17 cellular contexts compared by ENCODE assay signal in genomic region chr10:79097021-79097695, GRCh38. TPM values are rescaled to one million over a fixed set of nuclear protein-coding genes. Genes with fewer than 3 reads are reported as not detected.
DNase-seq lines count a peak whose midpoint lies in the region; ATAC-seq, FAIRE-seq and TF ChIP-seq lines count a peak whose summit lies in the region.
"Had no signal": no experiment of that assay in that cellular context is flagged by ENCODE, and none has a peak within 500 bp of the region (broad histone marks: within the 10 kb centered on the region; RNA-seq: fewer than 3 reads in every experiment).

No MANE protein-coding gene starts in this region.

- intact Hi-C loops in GM12878 (cut with micrococcal nuclease; ENCODE audit: unreplicated experiment): no loop called here
- intact Hi-C loops in kidney (cut with DNase I): no loop called here
- intact Hi-C loops in stomach (cut with DNase I; ENCODE audit: low total_unique reads): no loop called here

- DNase-seq in HFFc6: no peak
- no peak for DNase-seq in GM12878 (ENCODE audit: low read depth, low spot score)
- no peak for DNase-seq in kidney
- no peak for DNase-seq in stomach
- DNase-seq in SW 1271 (lab: John Stamatoyannopoulos, UW): no peak
- no peak for DNase-seq in WERI-Rb-1
- no peak for DNase-seq in urothelium cell line (ENCODE audit: low spot score)
- DNase-seq: activated CD4-positive, CD25-positive, alpha-beta regulatory T cell; activated naive CD4-positive, alpha-beta T cell treated with Interleukin-2 at 50 U/mL for 16 hours; DMS79; Kasumi-1; NCI-H1436 treated with DMSO at 0.1 percent for 48 hours; NCI-H446 treated with DMSO at 0.1 percent for 48 hours; PC-9; stimulated activated naive CD8-positive, alpha-beta T cell treated with anti-CD3 and anti-CD28 coated beads, Interleukin-15, Interleukin-2, amounts not matched to agents 100 U/mL and 50 U/mL, for 24 hours had no signal

- TF ChIP-seq RAD21 in GM12878 (IDR thresholded peaks at IDR 0.05; ENCODE audit: insufficient read depth, low read depth, low read length): no peak

- POLR2A ChIA-PET in GM12878 (lab: Charles Lee): no interaction called here

- H3K27me3 ChIP-seq in GM12878 (replicated peaks in 1 of 2; ENCODE audit: control insufficient read depth in 2 of 2, insufficient read depth in 2 of 2, low read length in 1 of 2) (no peaks in the 10 kb centered on the region), stomach (no peaks in the 10 kb centered on the region), WERI-Rb-1 (ENCODE audit: insufficient read depth, low read depth, severe bottlenecking) (no peaks in the 10 kb centered on the region)

- H3K4me3 ChIP-seq in GM12878 (no peak overlapping the region), kidney (ENCODE audit: low read length in 2 of 2) (no peak overlapping the region), stomach (no peak overlapping the region), WERI-Rb-1 (ENCODE audit: low read depth, low read length) (no peak overlapping the region)
- H3K4me3 ChIP-seq: HAP-1, PC-9 had no signal

- no peak overlapping the region for H3K4me2 ChIP-seq in GM12878 (ENCODE audit: control insufficient read depth, insufficient read depth)
- H3K4me2 ChIP-seq: PC-9 had no signal

- H3K27ac Mint-ChIP-seq in HFFc6: peak overlapping the region; percentile 68

- no peaks in the 10 kb centered on the region for H3K79me2 ChIP-seq in GM12878 (ENCODE audit: control insufficient read depth, insufficient read depth, low read length)

- in situ Hi-C loops in GM12878 (cut with MboI): no loop called here

- CTCF ChIA-PET in GM12878 (lab: Yijun Ruan, JAX): no interaction called here

- peaks cover 42% of the 10 kb centered on the region for H3K4me1 ChIP-seq in GM12878 (ENCODE audit: control insufficient read depth, insufficient read depth, low read length)
- H3K4me1 ChIP-seq in kidney (ENCODE audit: control insufficient read depth in 1 of 2, insufficient read depth in 1 of 2, low read depth in 1 of 2, low read length in 2 of 2): peaks cover 73 to 80% of the 10 kb centered on the region in 2 donors
- H3K4me1 ChIP-seq in stomach: peaks cover 95 to 100% (median 99%) of the 10 kb centered on the region in 4 donors

- peaks cover under 1% of the 10 kb centered on the region; the same call in 1 of the 2 replicates for H4K20me1 ChIP-seq in GM12878 (ENCODE audit: control insufficient read depth, insufficient read depth)

- H3K9me3 ChIP-seq in GM12878 (replicated peaks; ENCODE audit: control insufficient read depth, insufficient read depth, low read length) (no peaks in the 10 kb centered on the region), kidney (ENCODE audit: control insufficient read depth in 1 of 2, low read length in 2 of 2) (no peaks in the 10 kb centered on the region), stomach (no peaks in the 10 kb centered on the region), WERI-Rb-1 (ENCODE audit: severe bottlenecking) (no peaks in the 10 kb centered on the region)
- H3K9me3 ChIP-seq: HAP-1 had no signal

- H3K27me3 Mint-ChIP-seq in HFFc6 (ENCODE audit: insufficient read depth): peaks cover 6% of the 10 kb centered on the region; the same call in 1 of the 2 replicates

- RAD21 ChIA-PET in GM12878 (lab: Charles Lee; ENCODE audit: unreplicated experiment): no interaction called here

- H3K36me3 Mint-ChIP-seq in HFFc6 (ENCODE audit: low read depth): peaks cover 19% of the 10 kb centered on the region; the same call in 1 of the 2 replicates

- H2AFZ ChIP-seq in GM12878 (ENCODE audit: control insufficient read depth, low read depth, low read length): no peak overlapping the region
- H2AFZ ChIP-seq: PC-9 had no signal

- SMC1A ChIA-PET in GM12878 (lab: Charles Lee; ENCODE audit: uncharacterized antibody, unreplicated experiment): no interaction called here

- peaks cover 86% of the 10 kb centered on the region for H3K4me1 Mint-ChIP-seq in HFFc6 (ENCODE audit: low read depth)

- BruUV-seq in GM12878 (replicated peaks; lab: Mats Ljungman, UMichigan): no TSS peak

- FAIRE-seq in GM12878 (lab: Jason Lieb, UNC): no peak
- FAIRE-seq in kidney (lab: Jason Lieb, UNC): no peak
- no peak for FAIRE-seq in urothelium cell line (lab: Jason Lieb, UNC)

- H3K27ac ChIP-seq in GM12878 (ENCODE audit: control insufficient read depth, insufficient read depth) (no peak overlapping the region), kidney (ENCODE audit: low read depth in 2 of 2, low read length in 2 of 2) (peak overlapping the region; percentile 5 to 55), stomach (peak overlapping the region; percentile 25 to 98 (median 89)), WERI-Rb-1 (no peak overlapping the region)
- H3K27ac ChIP-seq: PC-9 had no signal

- no peaks in the 10 kb centered on the region for H3K9me3 Mint-ChIP-seq in HFFc6

- H3K36me3 ChIP-seq in GM12878 (ENCODE audit: control insufficient read depth in 2 of 2, insufficient read depth in 2 of 2, low read length in 1 of 2): no peaks in the 10 kb centered on the region
- H3K36me3 ChIP-seq in kidney (ENCODE audit: control insufficient read depth in 1 of 2, insufficient read depth in 2 of 2, low read length in 2 of 2): no peaks in the 10 kb centered on the region
- H3K36me3 ChIP-seq in stomach: peaks cover 0 to 8% (median 0%) of the 10 kb centered on the region in 4 donors
- H3K36me3 ChIP-seq in WERI-Rb-1: no peaks in the 10 kb centered on the region
- H3K36me3 ChIP-seq: HAP-1 had no signal

- TF ChIP-seq POLR2A in GM12878 (IDR thresholded peaks at IDR 0.05; ENCODE audit: low read depth, low read length): no peak
- TF ChIP-seq POLR2A in stomach (IDR thresholded peaks at IDR 0.05): no peak

- no peak for TF ChIP-seq CTCF in HFFc6 (IDR thresholded peaks at IDR 0.05)
- TF ChIP-seq CTCF in GM12878 (IDR thresholded peaks at IDR 0.05 in 2 of 3, conservative IDR thresholded peaks at IDR 0.05 in 1 of 3; ENCODE audit: control insufficient read depth in 2 of 3, extremely low read depth in 1 of 3, insufficient read depth in 1 of 3, low read depth in 3 of 3, low read length in 3 of 3): no peak
- no peak for TF ChIP-seq CTCF in kidney (IDR thresholded peaks at IDR 0.05; ENCODE audit: borderline replicate concordance, extremely low read depth, insufficient read depth)
- no peak for TF ChIP-seq CTCF in stomach (IDR thresholded peaks at IDR 0.05)
- TF ChIP-seq CTCF in WERI-Rb-1 (IDR thresholded peaks at IDR 0.05; ENCODE audit: low read depth, low read length): no peak

- peak overlapping the region; percentile 13; the same call in 1 of the 2 replicates for H3K4me3 Mint-ChIP-seq in HFFc6

- TF ChIP-seq EP300 in GM12878 (IDR thresholded peaks at IDR 0.05; ENCODE audit: borderline replicate concordance in 1 of 2, control insufficient read depth in 1 of 2, low read depth in 2 of 2, low read length in 2 of 2) (no peak), stomach (IDR thresholded peaks at IDR 0.05) (no peak)

- 54% methylated on average over 10 of the region's 10 CpGs for WGBS in GM12878 (ENCODE audit: insufficient coverage, insufficient replicate concordance, low lambda C conversion rate, missing lambda C conversion rate)
- WGBS in stomach, 5 donors: 40 to 47% (median 45%) methylated on average over 9 to 10 of the region's 10 CpGs

- no peak overlapping the region for H3K9ac ChIP-seq in GM12878 (ENCODE audit: control insufficient read depth, insufficient read depth, low read length)
- peak overlapping the region in 1 of 2 donors; percentile 38 for H3K9ac ChIP-seq in kidney (ENCODE audit: low read length in 2 of 2)

- ATAC-seq in GM12878: no peak
- no peak for ATAC-seq in HG03139 (IDR thresholded peaks at IDR 0.05; ENCODE audit: unreplicated experiment)
- ATAC-seq: stimulated activated naive CD8-positive, alpha-beta T cell treated with anti-CD3 and anti-CD28 coated beads, Interleukin-15, Interleukin-2, amounts not matched to agents 100 U/mL and 50 U/mL, for 24 hours had no signal

TF ChIP-seq in GM12878, 131 proteins besides CTCF, POLR2A, EP300 and RAD21 (continues in another document):
- TF ChIP-seq, protein P1, sequence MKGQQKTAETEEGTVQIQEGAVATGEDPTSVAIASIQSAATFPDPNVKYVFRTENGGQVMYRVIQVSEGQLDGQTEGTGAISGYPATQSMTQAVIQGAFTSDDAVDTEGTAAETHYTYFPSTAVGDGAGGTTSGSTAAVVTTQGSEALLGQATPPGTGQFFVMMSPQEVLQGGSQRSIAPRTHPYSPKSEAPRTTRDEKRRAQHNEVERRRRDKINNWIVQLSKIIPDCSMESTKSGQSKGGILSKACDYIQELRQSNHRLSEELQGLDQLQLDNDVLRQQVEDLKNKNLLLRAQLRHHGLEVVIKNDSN (IDR thresholded peaks at IDR 0.05; ENCODE audit: borderline replicate concordance, extremely low read length, insufficient read depth, low read depth, low read length): peak; percentile 15
- no peak for TF ChIP-seq PAX5 (IDR thresholded peaks at IDR 0.05; ENCODE audit: borderline replicate concordance, low read depth, low read length)
- TF ChIP-seq CEBPB (IDR thresholded peaks at IDR 0.05; ENCODE audit: borderline replicate concordance in 1 of 2, low read depth in 2 of 2, low read length in 2 of 2): no peak
- TF ChIP-seq SIX5 (IDR thresholded peaks at IDR 0.05; ENCODE audit: low read depth, low read length, severe bottlenecking): no peak
- TF ChIP-seq STAT3 (IDR thresholded peaks at IDR 0.05; ENCODE audit: low read depth, low read length): no peak
- TF ChIP-seq FOXK2 (IDR thresholded peaks at IDR 0.05): no peak
- TF ChIP-seq ZNF274 (IDR thresholded peaks at IDR 0.05; ENCODE audit: insufficient read depth, insufficient read length): no peak

RNA-seq across cellular contexts. Expression of gene ZMIZ1, which starts 28.4 kb away (rescaled TPM):
- total RNA-seq in HFFc6 (2021; fragmentation: NEBNext Ultra II Directional; extraction: Animal tissue kit (Norgen Biotek cat#: 25700)): 10 to 100 TPM; 38.6 to 60.3 (median 51.2) TPM
- 58.0 and 59.2 TPM in 2 replicates for total RNA-seq in GM12878 (2013; cell fraction: nucleolus; rRNA removed)
- 11.6 and 15.6 TPM in 2 replicates for total RNA-seq in GM12878 (2014; rRNA removed)
- 8.8 and 9.3 TPM in 2 replicates for total RNA-seq in GM12878 (2014; rRNA removed; fragmentation: Illumina TruSeq; extraction: Trizol)
- total RNA-seq in GM12878 (2021): 76.8 and 82.3 TPM in 2 replicates
- polyA plus RNA-seq in GM12878 (2011; ENCODE audit: low read depth): 13.1 TPM
- 3.8 and 6.2 TPM in 2 replicates for polyA plus RNA-seq in GM12878 (2011; rRNA removed)
- 10.6 and 15.1 TPM in 2 replicates for polyA plus RNA-seq in GM12878 (2011; cell fraction: cytosol; rRNA removed)
- 38.2 and 62.5 TPM in 2 replicates for polyA plus RNA-seq in GM12878 (2011; cell fraction: nucleus; rRNA removed)
- 29.9 and 31.2 TPM in 2 replicates for polyA plus RNA-seq in GM12878 (2012)
- 30.8 and 53.4 TPM in 2 replicates for polyA plus RNA-seq in GM12878 (2014; fragmentation: Illumina TruSeq; extraction: Trizol)
- polyA plus RNA-seq in GM12878 (2014; fragmentation: Nextera tagmentation; extraction: Ambion mirVana): 1 to 10 TPM; 3.1 to 4.5 TPM
- polyA plus RNA-seq in GM12878 (2014; rRNA removed): 25.3 and 42.8 TPM in 2 replicates
- 10 to 100 TPM; 14.6 to 15.3 TPM for polyA plus RNA-seq in GM12878 (2016; fragmentation: Nextera tagmentation; extraction: Ambion mirVana)
- 12.3 and 21.0 TPM in 2 replicates for polyA minus RNA-seq in GM12878 (2011; rRNA and poly(A)+ RNA removed)
- polyA minus RNA-seq in GM12878 (2011; cell fraction: cytosol; rRNA and poly(A)+ RNA removed): 19.8 and 25.0 TPM in 2 replicates
- 21.2 and 33.5 TPM in 2 replicates for polyA minus RNA-seq in GM12878 (2011; cell fraction: nucleus; rRNA and poly(A)+ RNA removed)
- total RNA-seq in kidney: 97.6 TPM
- 14.2 TPM for polyA plus RNA-seq in kidney (ENCODE audit: insufficient read depth, low read depth, low replicate concordance)
- total RNA-seq in stomach: 100 to 1,000 TPM in 1 of 5 donors, 10 to 100 TPM in 4; 25.9 to 103 (median 67.7) TPM
- 10 to 100 TPM; 17.7 to 20.2 (median 18.2) TPM for polyA plus RNA-seq in stomach

Comparison
In these comparisons a context has a peak if more than half of its experiments do, and no peak if none do; other contexts are left out.
1. H3K27ac ChIP-seq: peak in kidney (2 of 2) and stomach (5 of 5); none in GM12878 (single experiment) and WERI-Rb-1 (single experiment).